ENCODE assay signal across 16 cellular contexts in genomic region chr15:64763462-64763861, GRCh38. TPM values are rescaled to one million over a fixed set of nuclear protein-coding genes. Genes with fewer than 3 reads are reported as not detected.
DNase-seq lines count a peak whose midpoint lies in the region; ATAC-seq and TF ChIP-seq lines count a peak whose summit lies in the region.
"Had no signal": no experiment of that assay in that cellular context is flagged by ENCODE, and none has a peak within 500 bp of the region (broad histone marks: within the 10 kb centered on the region; RNA-seq: fewer than 3 reads in every experiment).

No MANE protein-coding gene starts in this region.

- H3K36me3 ChIP-seq in heart right ventricle (no peaks in the 10 kb centered on the region), esophagus muscularis mucosa (no peaks in the 10 kb centered on the region), tibial artery (no peaks in the 10 kb centered on the region)
- H3K36me3 ChIP-seq: BLaER1 had no signal

- H3K27me3 ChIP-seq in heart right ventricle (no peaks in the 10 kb centered on the region), esophagus muscularis mucosa (no peaks in the 10 kb centered on the region), tibial artery (no peaks in the 10 kb centered on the region), dorsolateral prefrontal cortex (no peaks in the 10 kb centered on the region)
- H3K27me3 ChIP-seq: BLaER1 had no signal

- no peaks in the 10 kb centered on the region for H3K9me3 Mint-ChIP-seq in neural crest cell
- H3K9me3 Mint-ChIP-seq: CD8-positive, alpha-beta T cell had no signal

- peak overlapping the region; percentile 57 for H3K27ac Mint-ChIP-seq in neural crest cell (ENCODE audit: unreplicated experiment)
- H3K27ac Mint-ChIP-seq: CD8-positive, alpha-beta T cell had no signal

- no peaks in the 10 kb centered on the region for H3K36me3 Mint-ChIP-seq in neural crest cell (ENCODE audit: low read depth)
- H3K36me3 Mint-ChIP-seq: CD8-positive, alpha-beta T cell had no signal

- TF ChIP-seq EP300 in esophagus muscularis mucosa (IDR thresholded peaks at IDR 0.05): no peak

- TF ChIP-seq CTCF in heart right ventricle (IDR thresholded peaks at IDR 0.05) (no peak), esophagus muscularis mucosa (IDR thresholded peaks at IDR 0.05) (no peak), neural crest cell (conservative IDR thresholded peaks at IDR 0.05) (no peak), tibial artery (IDR thresholded peaks at IDR 0.05) (no peak), dorsolateral prefrontal cortex (IDR thresholded peaks at IDR 0.05 in 54 of 56, conservative IDR thresholded peaks at IDR 0.05 in 2 of 56; ENCODE audit: low read depth in 1 of 56, partially characterized antibody in 56 of 56) (no peak)

- ATAC-seq in heart right ventricle (no peak), left cardiac atrium (no peak), GM18519 (IDR thresholded peaks at IDR 0.05; ENCODE audit: low FRiP score, unreplicated experiment) (no peak)
- ATAC-seq: CD8-positive, alpha-beta T cell had no signal

- no peak overlapping the region for H3K4me3 ChIP-seq in heart right ventricle
- no peak overlapping the region for H3K4me3 ChIP-seq in esophagus muscularis mucosa
- H3K4me3 ChIP-seq in tibial artery: no peak overlapping the region
- no peak overlapping the region for H3K4me3 ChIP-seq in dorsolateral prefrontal cortex
- H3K4me3 ChIP-seq: BLaER1 had no signal

- H3K4me3 Mint-ChIP-seq in neural crest cell: no peak overlapping the region
- H3K4me3 Mint-ChIP-seq: CD8-positive, alpha-beta T cell had no signal

- no peaks in the 10 kb centered on the region for H3K9me3 ChIP-seq in heart right ventricle
- no peaks in the 10 kb centered on the region for H3K9me3 ChIP-seq in esophagus muscularis mucosa
- no peaks in the 10 kb centered on the region for H3K9me3 ChIP-seq in tibial artery
- H3K9me3 ChIP-seq: BLaER1 had no signal

- H3K27ac ChIP-seq in heart right ventricle (peak overlapping the region; percentile 19 to 85 (median 70)), esophagus muscularis mucosa (replicated peaks in 1 of 4) (peak overlapping the region; percentile 77 to 80 (median 79)), tibial artery (peak overlapping the region; percentile 89 to 96), dorsolateral prefrontal cortex (peak overlapping the region in 2 of 59 donors; percentile 22 to 28)
- H3K27ac ChIP-seq: BLaER1, KMS-11, RWPE1 had no signal

- no peaks in the 10 kb centered on the region for H3K4me1 Mint-ChIP-seq in neural crest cell

- peaks cover 3 to 84% (median 31%) of the 10 kb centered on the region in 9 donors for H3K4me1 ChIP-seq in heart right ventricle
- peaks cover 42 to 98% (median 88%) of the 10 kb centered on the region in 4 donors for H3K4me1 ChIP-seq in esophagus muscularis mucosa
- peaks cover 0 to 84% (median 8%) of the 10 kb centered on the region in 4 donors for H3K4me1 ChIP-seq in tibial artery

- TF ChIP-seq POLR2A in esophagus muscularis mucosa (IDR thresholded peaks at IDR 0.05; ENCODE audit: low read depth): no peak

- DNase-seq in heart right ventricle (no peak), left cardiac atrium (no peak), esophagus muscularis mucosa (ENCODE audit: extremely low spot score) (no peak), neural crest cell (ENCODE audit: low read depth, low spot score) (no peak), tibial artery (no peak), dorsolateral prefrontal cortex (no peak), NCI-H1092 (lab: John Stamatoyannopoulos, UW) (no peak)
- DNase-seq: CD8-positive, alpha-beta T cell; DMS79; NCI-H1436 treated with DMSO at 0.1 percent for 48 hours; NCI-H2029 treated with DMSO at 0.1 percent for 48 hours; NCI-H748 treated with DMSO at 0.1 percent for 48 hours had no signal

- intact Hi-C loops in heart right ventricle (cut with DNase I) (no loop called here), left cardiac atrium (cut with DNase I) (no loop called here), esophagus muscularis mucosa (cut with DNase I) (no loop called here), tibial artery (cut with DNase I; ENCODE audit: low total_unique reads) (no loop called here), dorsolateral prefrontal cortex (cut with DNase I) (no loop called here)

- no peaks in the 10 kb centered on the region for H3K27me3 Mint-ChIP-seq in neural crest cell (ENCODE audit: low read depth)

RNA-seq across cellular contexts. Expression of gene RBPMS2, which starts 11.9 kb away (rescaled TPM):
- total RNA-seq in heart right ventricle: 100 to 1,000 TPM; 177 to 296 (median 213) TPM
- polyA plus RNA-seq in heart right ventricle: 100 to 1,000 TPM; 200 to 310 TPM
- total RNA-seq in left cardiac atrium: 100 to 1,000 TPM; 312 to 403 TPM
- total RNA-seq in esophagus muscularis mucosa: 10 to 100 TPM; 27.2 to 64.1 (median 45.4) TPM
- total RNA-seq in neural crest cell: 40.3 and 40.5 TPM in 2 replicates
- total RNA-seq in dorsolateral prefrontal cortex: 10 to 100 TPM in 3 of 120 experiments, 1 to 10 TPM in 117; 1.1 to 14.5 (median 3.5) TPM
- total RNA-seq: CD8-positive, alpha-beta T cell had no signal
